20 cellular contexts compared by ENCODE assay signal in the genomic region with DNA sequence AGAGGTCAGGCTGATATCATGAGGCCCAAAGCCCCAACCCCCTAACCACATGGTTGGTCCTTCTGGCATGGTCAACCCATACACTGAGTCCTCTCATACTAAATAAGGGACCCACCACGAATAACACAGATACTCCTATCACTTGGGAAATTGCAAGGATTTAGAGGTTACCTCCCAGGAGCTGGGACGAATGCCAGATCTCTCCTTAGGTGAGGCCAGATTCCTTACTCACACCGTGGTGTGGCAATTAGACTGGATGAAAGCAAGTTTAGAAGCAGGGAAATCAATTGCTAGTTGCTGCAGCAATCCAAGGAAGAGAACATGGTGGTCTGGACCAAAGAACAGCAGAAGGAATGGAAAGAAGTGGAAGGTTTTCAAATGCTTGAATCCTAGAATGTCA.
DNase-seq lines count a peak whose midpoint lies in the region; ATAC-seq and TF ChIP-seq lines count a peak whose summit lies in the region.
"Had no signal": no experiment of that assay in that cellular context is flagged by ENCODE, and none has a peak within 500 bp of the region (broad histone marks: within the 10 kb centered on the region; RNA-seq: fewer than 3 reads in every experiment).

No MANE protein-coding gene starts in this region.

- peaks cover 8% of the 10 kb centered on the region for H3K36me3 Mint-ChIP-seq in T-helper 1 cell treated with Interleukin-12 subunit alpha and Interleukin-12 subunit beta and Interleukin-4 antibody, amounts not matched to agents 30 μg/mL and 1 μg/mL, for 36 hours (ENCODE audit: low read depth)
- H3K36me3 Mint-ChIP-seq in CD4-positive, CD25-positive, alpha-beta regulatory T cell = peaks cover 7% of the 10 kb centered on the region
- peaks cover 16% of the 10 kb centered on the region for H3K36me3 Mint-ChIP-seq in activated CD8-positive, alpha-beta T cell treated with anti-CD3 and anti-CD28 coated beads, Interleukin-2, amount 10 ng/mL, durations not matched to agents 7 days and 5 days (ENCODE audit: low read depth)
- H3K36me3 Mint-ChIP-seq in WTC11 = no peaks in the 10 kb centered on the region

- H3K36me3 ChIP-seq in CD4-positive, CD25-positive, alpha-beta regulatory T cell (ENCODE audit: control insufficient read depth, insufficient read depth, low read length) = no peaks in the 10 kb centered on the region
- no peaks in the 10 kb centered on the region for H3K36me3 ChIP-seq in uterus
- H3K36me3 ChIP-seq: left lung had no signal

- DNase-seq in T-helper 1 cell (no peak), mucosa of gallbladder (ENCODE audit: low spot score) (peak; percentile 46), uterus (no peak), WTC11 (ENCODE audit: low spot score) (no peak)
- no peak for DNase-seq in CD4-positive, CD25-positive, alpha-beta regulatory T cell
- no peak for DNase-seq in activated CD8-positive, alpha-beta T cell treated with anti-CD3 and anti-CD28 coated beads, Interleukin-2, amount 10 ng/mL, durations not matched to agents 7 days and 5 days
- DNase-seq in activated CD4-positive, CD25-positive, alpha-beta regulatory T cell treated with anti-CD3 and anti-CD28 coated beads, Interleukin-2, amount 50 U/mL, for 72 hours = no peak
- DNase-seq: 8988T; activated naive CD4-positive, alpha-beta T cell treated with anti-CD3 and anti-CD28 coated beads, Interleukin-2, amount 50 U/mL, for 16 hours; C1 segment of cervical spinal cord; DMS79 treated with DMSO at 0.1 percent for 48 hours; effector CD8-positive, alpha-beta T cell; left lung; NCI-H1048; NCI-H2081 treated with DMSO at 0.1 percent for 48 hours; NCI-H526; PC-3 had no signal

- POLR2A ChIA-PET in activated CD8-positive, alpha-beta T cell treated with anti-CD3 and anti-CD28 coated beads, Interleukin-2, amount 10 ng/mL, durations not matched to agents 7 days and 5 days (lab: Charles Lee) = interaction anchor here (0.6 to 2.6 kb wide), 3 partner anchors 18 to 125 kb away, joined by 3 to 17 read pairs (median 4); partner anchors contain the start of genes IER5 and STX6
- POLR2A ChIA-PET in WTC11 (lab: Charles Lee) = no interaction called here

- no peaks in the 10 kb centered on the region for H3K9me3 ChIP-seq in CD4-positive, CD25-positive, alpha-beta regulatory T cell (ENCODE audit: control insufficient read depth in 2 of 2, low read length in 2 of 2)
- H3K9me3 ChIP-seq in uterus = no peaks in the 10 kb centered on the region
- H3K9me3 ChIP-seq: left lung had no signal

- H3K27ac Mint-ChIP-seq in T-helper 1 cell treated with Interleukin-12 subunit alpha and Interleukin-12 subunit beta and Interleukin-4 antibody, amounts not matched to agents 30 μg/mL and 1 μg/mL, for 36 hours = peak overlapping the region; percentile 76
- peak overlapping the region; percentile 91 to 96 (median 94) for H3K27ac Mint-ChIP-seq in CD4-positive, CD25-positive, alpha-beta regulatory T cell
- peak overlapping the region; percentile 85 for H3K27ac Mint-ChIP-seq in activated CD8-positive, alpha-beta T cell treated with anti-CD3 and anti-CD28 coated beads, Interleukin-2, amount 10 ng/mL, durations not matched to agents 7 days and 5 days
- no peak overlapping the region for H3K27ac Mint-ChIP-seq in WTC11
- H3K27ac Mint-ChIP-seq: IgD-negative memory B cell had no signal

- H3K4me1 Mint-ChIP-seq in T-helper 1 cell treated with Interleukin-12 subunit alpha and Interleukin-12 subunit beta and Interleukin-4 antibody, amounts not matched to agents 30 μg/mL and 1 μg/mL, for 36 hours (ENCODE audit: low read depth) = peaks cover 44% of the 10 kb centered on the region
- peaks cover 11 to 61% (median 47%) of the 10 kb centered on the region in 4 donors for H3K4me1 Mint-ChIP-seq in CD4-positive, CD25-positive, alpha-beta regulatory T cell
- peaks cover 62% of the 10 kb centered on the region for H3K4me1 Mint-ChIP-seq in activated CD8-positive, alpha-beta T cell treated with anti-CD3 and anti-CD28 coated beads, Interleukin-2, amount 10 ng/mL, durations not matched to agents 7 days and 5 days (ENCODE audit: low read depth)
- peaks cover 20% of the 10 kb centered on the region for H3K4me1 Mint-ChIP-seq in WTC11

- intact Hi-C loops in uterus (cut with DNase I; ENCODE audit: low total_unique reads) = no loop called here

- peaks cover 42% of the 10 kb centered on the region for H3K4me1 ChIP-seq in CD4-positive, CD25-positive, alpha-beta regulatory T cell (ENCODE audit: control insufficient read depth, insufficient read depth, low read length, poor library complexity, severe bottlenecking)
- peaks cover 10 to 13% of the 10 kb centered on the region in 2 donors for H3K4me1 ChIP-seq in uterus

- peak overlapping the region; percentile 66 for H3K4me3 Mint-ChIP-seq in T-helper 1 cell treated with Interleukin-12 subunit alpha and Interleukin-12 subunit beta and Interleukin-4 antibody, amounts not matched to agents 30 μg/mL and 1 μg/mL, for 36 hours
- peak overlapping the region in 3 of 4 donors; percentile 79 to 88 (median 80) for H3K4me3 Mint-ChIP-seq in CD4-positive, CD25-positive, alpha-beta regulatory T cell
- H3K4me3 Mint-ChIP-seq in activated CD8-positive, alpha-beta T cell treated with anti-CD3 and anti-CD28 coated beads, Interleukin-2, amount 10 ng/mL, durations not matched to agents 7 days and 5 days = no peak overlapping the region
- no peak overlapping the region for H3K4me3 Mint-ChIP-seq in WTC11

- no peak for TF ChIP-seq CTCF in uterus (IDR thresholded peaks at IDR 0.05)
- no peak for TF ChIP-seq CTCF in WTC11 (IDR thresholded peaks at IDR 0.05)

- H3K27ac ChIP-seq in CD4-positive, CD25-positive, alpha-beta regulatory T cell (ENCODE audit: insufficient read depth, low read length, poor library complexity, severe bottlenecking) = peak overlapping the region; percentile 76
- peak overlapping the region in 1 of 2 donors; percentile 58 for H3K27ac ChIP-seq in uterus
- H3K27ac ChIP-seq: left lung had no signal

- no peak for ATAC-seq in CD4-positive, CD25-positive, alpha-beta regulatory T cell (ENCODE audit: low read depth in 2 of 2)
- ATAC-seq in activated CD8-positive, alpha-beta T cell treated with anti-CD3 and anti-CD28 coated beads, Interleukin-2, amount 10 ng/mL, durations not matched to agents 7 days and 5 days = no peak
- no peak for ATAC-seq in WTC11
- ATAC-seq: left lung, PC-3 had no signal

- peaks cover 39% of the 10 kb centered on the region for H3K27me3 Mint-ChIP-seq in T-helper 1 cell treated with Interleukin-12 subunit alpha and Interleukin-12 subunit beta and Interleukin-4 antibody, amounts not matched to agents 30 μg/mL and 1 μg/mL, for 36 hours (ENCODE audit: low read depth)
- H3K27me3 Mint-ChIP-seq in CD4-positive, CD25-positive, alpha-beta regulatory T cell = no peaks in the 10 kb centered on the region
- peaks cover 9% of the 10 kb centered on the region for H3K27me3 Mint-ChIP-seq in activated CD8-positive, alpha-beta T cell treated with anti-CD3 and anti-CD28 coated beads, Interleukin-2, amount 10 ng/mL, durations not matched to agents 7 days and 5 days (ENCODE audit: low read depth)
- peaks cover 11% of the 10 kb centered on the region for H3K27me3 Mint-ChIP-seq in WTC11 (ENCODE audit: low read depth)
- H3K27me3 Mint-ChIP-seq: stimulated activated naive CD8-positive, alpha-beta T cell treated with anti-CD3 and anti-CD28 coated beads, Interleukin-15, Interleukin-2, amounts not matched to agents 100 ng/mL and 50 ng/mL, for 24 hours had no signal

- no peaks in the 10 kb centered on the region for H3K27me3 ChIP-seq in CD4-positive, CD25-positive, alpha-beta regulatory T cell (ENCODE audit: control insufficient read depth, insufficient read depth, low read length)
- H3K27me3 ChIP-seq in uterus = no peaks in the 10 kb centered on the region
- H3K27me3 ChIP-seq: left lung had no signal

- CTCF ChIA-PET in activated CD8-positive, alpha-beta T cell treated with anti-CD3 and anti-CD28 coated beads, Interleukin-2, amount 10 ng/mL, durations not matched to agents 7 days and 5 days (lab: Charles Lee) = interaction anchor here (1.2 to 3.1 kb wide), 5 partner anchors 9 to 267 kb away, joined by 6 to 16 read pairs (median 11); no protein-coding TSS in a partner anchor
- CTCF ChIA-PET in WTC11 (lab: Charles Lee) = interaction anchor here (1.0 to 1.4 kb wide), 2 partner anchors 65 to 110 kb away, joined by 3 read pairs; no protein-coding TSS in a partner anchor

- H3K4me3 ChIP-seq in CD4-positive, CD25-positive, alpha-beta regulatory T cell (ENCODE audit: low read depth, low read length) = peak overlapping the region; percentile 73
- H3K4me3 ChIP-seq in uterus = no peak overlapping the region
- H3K4me3 ChIP-seq: left lung had no signal

- TF ChIP-seq POLR2A in uterus (IDR thresholded peaks at IDR 0.05) = no peak

- H3K9me3 Mint-ChIP-seq in T-helper 1 cell treated with Interleukin-12 subunit alpha and Interleukin-12 subunit beta and Interleukin-4 antibody, amounts not matched to agents 30 μg/mL and 1 μg/mL, for 36 hours = peaks cover 12% of the 10 kb centered on the region
- H3K9me3 Mint-ChIP-seq in CD4-positive, CD25-positive, alpha-beta regulatory T cell = no peaks in the 10 kb centered on the region
- H3K9me3 Mint-ChIP-seq in activated CD8-positive, alpha-beta T cell treated with anti-CD3 and anti-CD28 coated beads, Interleukin-2, amount 10 ng/mL, durations not matched to agents 7 days and 5 days (ENCODE audit: insufficient read depth) = no peaks in the 10 kb centered on the region
- peaks cover 19% of the 10 kb centered on the region for H3K9me3 Mint-ChIP-seq in WTC11
- H3K9me3 Mint-ChIP-seq: IgD-negative memory B cell; stimulated activated naive CD8-positive, alpha-beta T cell treated with anti-CD3 and anti-CD28 coated beads, Interleukin-15, Interleukin-2, amounts not matched to agents 100 ng/mL and 50 ng/mL, for 24 hours had no signal

TF ChIP-seq in WTC11, 78 proteins besides CTCF, POLR2A, EP300 and RAD21 (continues in another document):
- TF ChIP-seq ATF3 (CRISPR knock-in tag; conservative IDR thresholded peaks at IDR 0.05) (no peak), MYBL2 (CRISPR knock-in tag; IDR thresholded peaks at IDR 0.05) (no peak), RORB (CRISPR knock-in tag; IDR thresholded peaks at IDR 0.05) (no peak), NR1H2 (CRISPR knock-in tag; IDR thresholded peaks at IDR 0.05) (no peak), E2F1 (CRISPR knock-in tag; IDR thresholded peaks at IDR 0.05) (no peak), HMGA2 (CRISPR knock-in tag; IDR thresholded peaks at IDR 0.05) (no peak)

Comparison
In these comparisons a context has a peak if more than half of its experiments do, and no peak if none do; other contexts are left out.
1. H3K4me3 Mint-ChIP-seq: peak in T-helper 1 cell treated with Interleukin-12 subunit alpha and Interleukin-12 subunit beta and Interleukin-4 antibody, amounts not matched to agents 30 μg/mL and 1 μg/mL, for 36 hours (single experiment) and CD4-positive, CD25-positive, alpha-beta regulatory T cell (3 of 4); none in activated CD8-positive, alpha-beta T cell treated with anti-CD3 and anti-CD28 coated beads, Interleukin-2, amount 10 ng/mL, durations not matched to agents 7 days and 5 days (single experiment) and WTC11 (single experiment).